1 cellular context compared by ENCODE assay signal in the genomic region with DNA sequence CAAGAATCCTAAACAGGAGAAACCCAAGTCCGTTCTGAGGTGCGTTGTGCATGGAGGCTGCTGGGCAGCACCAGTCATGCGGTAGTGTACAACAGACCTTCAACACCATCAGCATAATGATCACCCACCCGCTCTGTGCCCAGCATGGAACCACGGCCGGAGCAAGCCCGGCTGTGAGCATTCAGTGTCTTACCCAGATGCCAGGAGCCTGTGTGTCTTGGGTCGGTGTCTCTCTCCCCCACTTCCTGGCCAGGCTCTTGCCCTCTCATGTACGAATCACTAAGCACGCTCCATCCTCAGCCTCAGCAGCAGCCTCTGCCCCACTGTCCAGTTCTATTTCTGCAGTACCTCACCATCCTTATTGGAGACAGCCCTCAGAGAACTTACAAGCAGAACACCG.
TF ChIP-seq lines count a peak whose summit lies in the region.

No MANE protein-coding gene starts in this region.

TF ChIP-seq in GM23338, 12 proteins besides CTCF, POLR2A, EP300 and RAD21 (continued from another document):
- TF ChIP-seq, protein P1, sequence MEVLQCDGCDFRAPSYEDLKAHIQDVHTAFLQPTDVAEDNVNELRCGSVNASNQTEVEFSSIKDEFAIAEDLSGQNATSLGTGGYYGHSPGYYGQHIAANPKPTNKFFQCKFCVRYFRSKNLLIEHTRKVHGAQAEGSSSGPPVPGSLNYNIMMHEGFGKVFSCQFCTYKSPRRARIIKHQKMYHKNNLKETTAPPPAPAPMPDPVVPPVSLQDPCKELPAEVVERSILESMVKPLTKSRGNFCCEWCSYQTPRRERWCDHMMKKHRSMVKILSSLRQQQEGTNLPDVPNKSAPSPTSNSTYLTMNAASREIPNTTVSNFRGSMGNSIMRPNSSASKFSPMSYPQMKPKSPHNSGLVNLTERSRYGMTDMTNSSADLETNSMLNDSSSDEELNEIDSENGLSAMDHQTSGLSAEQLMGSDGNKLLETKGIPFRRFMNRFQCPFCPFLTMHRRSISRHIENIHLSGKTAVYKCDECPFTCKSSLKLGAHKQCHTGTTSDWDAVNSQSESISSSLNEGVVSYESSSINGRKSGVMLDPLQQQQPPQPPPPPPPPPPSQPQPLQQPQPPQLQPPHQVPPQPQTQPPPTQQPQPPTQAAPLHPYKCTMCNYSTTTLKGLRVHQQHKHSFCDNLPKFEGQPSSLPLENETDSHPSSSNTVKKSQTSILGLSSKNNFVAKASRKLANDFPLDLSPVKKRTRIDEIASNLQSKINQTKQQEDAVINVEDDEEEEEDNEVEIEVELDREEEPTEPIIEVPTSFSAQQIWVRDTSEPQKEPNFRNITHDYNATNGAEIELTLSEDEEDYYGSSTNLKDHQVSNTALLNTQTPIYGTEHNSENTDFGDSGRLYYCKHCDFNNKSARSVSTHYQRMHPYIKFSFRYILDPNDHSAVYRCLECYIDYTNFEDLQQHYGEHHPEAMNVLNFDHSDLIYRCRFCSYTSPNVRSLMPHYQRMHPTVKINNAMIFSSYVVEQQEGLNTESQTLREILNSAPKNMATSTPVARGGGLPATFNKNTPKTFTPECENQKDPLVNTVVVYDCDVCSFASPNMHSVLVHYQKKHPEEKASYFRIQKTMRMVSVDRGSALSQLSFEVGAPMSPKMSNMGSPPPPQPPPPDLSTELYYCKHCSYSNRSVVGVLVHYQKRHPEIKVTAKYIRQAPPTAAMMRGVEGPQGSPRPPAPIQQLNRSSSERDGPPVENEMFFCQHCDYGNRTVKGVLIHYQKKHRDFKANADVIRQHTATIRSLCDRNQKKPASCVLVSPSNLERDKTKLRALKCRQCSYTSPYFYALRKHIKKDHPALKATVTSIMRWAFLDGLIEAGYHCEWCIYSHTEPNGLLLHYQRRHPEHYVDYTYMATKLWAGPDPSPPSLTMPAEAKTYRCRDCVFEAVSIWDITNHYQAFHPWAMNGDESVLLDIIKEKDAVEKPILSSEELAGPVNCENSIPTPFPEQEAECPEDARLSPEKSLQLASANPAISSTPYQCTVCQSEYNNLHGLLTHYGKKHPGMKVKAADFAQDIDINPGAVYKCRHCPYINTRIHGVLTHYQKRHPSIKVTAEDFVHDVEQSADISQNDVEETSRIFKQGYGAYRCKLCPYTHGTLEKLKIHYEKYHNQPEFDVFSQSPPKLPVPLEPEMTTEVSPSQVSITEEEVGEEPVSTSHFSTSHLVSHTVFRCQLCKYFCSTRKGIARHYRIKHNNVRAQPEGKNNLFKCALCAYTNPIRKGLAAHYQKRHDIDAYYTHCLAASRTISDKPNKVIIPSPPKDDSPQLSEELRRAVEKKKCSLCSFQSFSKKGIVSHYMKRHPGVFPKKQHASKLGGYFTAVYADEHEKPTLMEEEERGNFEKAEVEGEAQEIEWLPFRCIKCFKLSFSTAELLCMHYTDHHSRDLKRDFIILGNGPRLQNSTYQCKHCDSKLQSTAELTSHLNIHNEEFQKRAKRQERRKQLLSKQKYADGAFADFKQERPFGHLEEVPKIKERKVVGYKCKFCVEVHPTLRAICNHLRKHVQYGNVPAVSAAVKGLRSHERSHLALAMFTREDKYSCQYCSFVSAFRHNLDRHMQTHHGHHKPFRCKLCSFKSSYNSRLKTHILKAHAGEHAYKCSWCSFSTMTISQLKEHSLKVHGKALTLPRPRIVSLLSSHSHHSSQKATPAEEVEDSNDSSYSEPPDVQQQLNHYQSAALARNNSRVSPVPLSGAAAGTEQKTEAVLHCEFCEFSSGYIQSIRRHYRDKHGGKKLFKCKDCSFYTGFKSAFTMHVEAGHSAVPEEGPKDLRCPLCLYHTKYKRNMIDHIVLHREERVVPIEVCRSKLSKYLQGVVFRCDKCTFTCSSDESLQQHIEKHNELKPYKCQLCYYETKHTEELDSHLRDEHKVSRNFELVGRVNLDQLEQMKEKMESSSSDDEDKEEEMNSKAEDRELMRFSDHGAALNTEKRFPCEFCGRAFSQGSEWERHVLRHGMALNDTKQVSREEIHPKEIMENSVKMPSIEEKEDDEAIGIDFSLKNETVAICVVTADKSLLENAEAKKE (CRISPR knock-in tag; IDR thresholded peaks at IDR 0.05), result no peak
- TF ChIP-seq, protein P2, sequence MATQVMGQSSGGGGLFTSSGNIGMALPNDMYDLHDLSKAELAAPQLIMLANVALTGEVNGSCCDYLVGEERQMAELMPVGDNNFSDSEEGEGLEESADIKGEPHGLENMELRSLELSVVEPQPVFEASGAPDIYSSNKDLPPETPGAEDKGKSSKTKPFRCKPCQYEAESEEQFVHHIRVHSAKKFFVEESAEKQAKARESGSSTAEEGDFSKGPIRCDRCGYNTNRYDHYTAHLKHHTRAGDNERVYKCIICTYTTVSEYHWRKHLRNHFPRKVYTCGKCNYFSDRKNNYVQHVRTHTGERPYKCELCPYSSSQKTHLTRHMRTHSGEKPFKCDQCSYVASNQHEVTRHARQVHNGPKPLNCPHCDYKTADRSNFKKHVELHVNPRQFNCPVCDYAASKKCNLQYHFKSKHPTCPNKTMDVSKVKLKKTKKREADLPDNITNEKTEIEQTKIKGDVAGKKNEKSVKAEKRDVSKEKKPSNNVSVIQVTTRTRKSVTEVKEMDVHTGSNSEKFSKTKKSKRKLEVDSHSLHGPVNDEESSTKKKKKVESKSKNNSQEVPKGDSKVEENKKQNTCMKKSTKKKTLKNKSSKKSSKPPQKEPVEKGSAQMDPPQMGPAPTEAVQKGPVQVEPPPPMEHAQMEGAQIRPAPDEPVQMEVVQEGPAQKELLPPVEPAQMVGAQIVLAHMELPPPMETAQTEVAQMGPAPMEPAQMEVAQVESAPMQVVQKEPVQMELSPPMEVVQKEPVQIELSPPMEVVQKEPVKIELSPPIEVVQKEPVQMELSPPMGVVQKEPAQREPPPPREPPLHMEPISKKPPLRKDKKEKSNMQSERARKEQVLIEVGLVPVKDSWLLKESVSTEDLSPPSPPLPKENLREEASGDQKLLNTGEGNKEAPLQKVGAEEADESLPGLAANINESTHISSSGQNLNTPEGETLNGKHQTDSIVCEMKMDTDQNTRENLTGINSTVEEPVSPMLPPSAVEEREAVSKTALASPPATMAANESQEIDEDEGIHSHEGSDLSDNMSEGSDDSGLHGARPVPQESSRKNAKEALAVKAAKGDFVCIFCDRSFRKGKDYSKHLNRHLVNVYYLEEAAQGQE (IDR thresholded peaks at IDR 0.05; ENCODE audit: unreplicated experiment), result no peak
- no peak for TF ChIP-seq ZNF331 (CRISPR knock-in tag; IDR thresholded peaks at IDR 0.05; ENCODE audit: low read depth)
- TF ChIP-seq CREB1 (CRISPR knock-in tag; IDR thresholded peaks at IDR 0.05; ENCODE audit: low read depth), result no peak
- no peak for TF ChIP-seq NANOG (IDR thresholded peaks at IDR 0.05; ENCODE audit: borderline replicate concordance)
- TF ChIP-seq POLR2AphosphoS5 (IDR thresholded peaks at IDR 0.05; ENCODE audit: low read depth), result no peak
- TF ChIP-seq EZH2phosphoT487 (IDR thresholded peaks at IDR 0.05; ENCODE audit: unreplicated experiment), result no peak
- no peak for TF ChIP-seq JUNB (IDR thresholded peaks at IDR 0.05; ENCODE audit: unreplicated experiment)
- TF ChIP-seq, protein P3, sequence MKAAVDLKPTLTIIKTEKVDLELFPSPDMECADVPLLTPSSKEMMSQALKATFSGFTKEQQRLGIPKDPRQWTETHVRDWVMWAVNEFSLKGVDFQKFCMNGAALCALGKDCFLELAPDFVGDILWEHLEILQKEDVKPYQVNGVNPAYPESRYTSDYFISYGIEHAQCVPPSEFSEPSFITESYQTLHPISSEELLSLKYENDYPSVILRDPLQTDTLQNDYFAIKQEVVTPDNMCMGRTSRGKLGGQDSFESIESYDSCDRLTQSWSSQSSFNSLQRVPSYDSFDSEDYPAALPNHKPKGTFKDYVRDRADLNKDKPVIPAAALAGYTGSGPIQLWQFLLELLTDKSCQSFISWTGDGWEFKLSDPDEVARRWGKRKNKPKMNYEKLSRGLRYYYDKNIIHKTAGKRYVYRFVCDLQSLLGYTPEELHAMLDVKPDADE (IDR thresholded peaks at IDR 0.05), result no peak
- TF ChIP-seq ZNF114 (CRISPR knock-in tag; IDR thresholded peaks at IDR 0.05), result no peak
- no peak for TF ChIP-seq STAT1 (IDR thresholded peaks at IDR 0.05; ENCODE audit: unreplicated experiment)
